Comparison of ENCODE assay signal across 8 cellular contexts in the genomic region with DNA sequence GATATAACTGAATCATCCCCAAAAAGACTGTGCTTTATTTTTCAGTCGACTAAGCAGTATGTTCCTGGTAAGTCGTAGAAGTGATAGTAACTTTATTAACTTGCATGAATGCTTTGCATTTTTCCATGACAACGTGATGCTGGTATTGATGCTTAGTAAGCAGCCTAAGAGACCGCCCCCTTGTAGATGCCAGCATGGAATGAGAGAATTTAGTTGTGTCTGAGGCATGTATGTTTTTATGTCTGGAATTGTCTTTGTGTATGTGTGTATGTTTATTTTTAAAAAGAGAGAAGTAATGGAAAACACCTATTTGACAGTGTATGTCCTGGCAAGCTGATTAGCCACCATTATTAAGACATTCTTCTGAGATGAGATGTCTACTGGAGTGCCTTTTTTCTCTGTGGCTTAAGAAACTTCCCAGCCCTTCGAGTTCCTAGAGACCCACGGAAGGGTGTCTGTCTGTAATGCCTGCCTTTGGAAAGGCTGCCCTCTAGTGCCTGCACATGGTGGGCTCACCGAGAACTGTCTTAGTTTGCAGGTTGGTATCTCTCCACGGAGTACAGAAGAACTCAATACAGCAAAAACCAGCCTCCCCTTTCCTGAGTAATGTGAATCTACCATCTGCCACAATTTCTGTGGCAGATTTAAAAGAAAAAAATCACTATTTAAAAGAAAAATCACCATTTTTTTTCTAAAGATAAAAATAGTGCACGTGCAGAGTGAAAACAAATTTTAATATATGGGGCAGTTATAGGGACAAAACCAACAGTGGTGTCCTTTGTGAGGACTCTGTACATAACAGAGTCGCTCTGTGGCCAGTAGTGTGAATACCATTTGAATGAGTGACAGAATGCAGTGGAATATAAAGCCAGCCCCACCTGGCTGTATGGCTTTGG.
A peak's percentile ranks its signal among the peaks of the same experiment; 100 is the strongest.
DNase-seq lines count a peak whose midpoint lies in the region; ATAC-seq, FAIRE-seq and TF ChIP-seq lines count a peak whose summit lies in the region.

No MANE protein-coding gene starts in this region.

- POLR2A ChIA-PET in activated CD8-positive, alpha-beta T cell treated with anti-CD3 and anti-CD28 coated beads for 36 hours (lab: Charles Lee), result no interaction called here
- POLR2A ChIA-PET in H1 (lab: Charles Lee; ENCODE audit: partially characterized antibody), result interaction anchor here (0.6 to 1.1 kb wide), 2 partner anchors 10 to 230 kb away, joined by 4 read pairs; no protein-coding TSS in a partner anchor

- peak; percentile 73 for ATAC-seq in GM19467 (IDR thresholded peaks at IDR 0.05; ENCODE audit: unreplicated experiment)
- peak; percentile 83 for ATAC-seq in HG03575 (IDR thresholded peaks at IDR 0.05; ENCODE audit: extremely low read depth, insufficient number of reproducible peaks, low FRiP score, unreplicated experiment)
- ATAC-seq in activated CD8-positive, alpha-beta T cell treated with anti-CD3 and anti-CD28 coated beads for 36 hours, result peak; percentile 95

- WGBS in H1 (ENCODE audit: extremely low coverage in 1 of 2, insufficient coverage in 1 of 2, insufficient read length in 1 of 2, insufficient replicate concordance in 2 of 2, low coverage in 1 of 2, low lambda C conversion rate in 2 of 2, missing lambda C conversion rate in 1 of 2), 2 experiments, result 54% methylated on average over 10 of the region's 10 CpGs; no CpG with 5 or more reads in 1 of the 2 experiments

- H3K9me3 Mint-ChIP-seq in activated CD8-positive, alpha-beta T cell treated with anti-CD3 and anti-CD28 coated beads for 36 hours, result no peaks in the 10 kb centered on the region

- TF ChIP-seq RAD21 in H1 (IDR thresholded peaks at IDR 0.05 in 1 of 2, conservative IDR thresholded peaks at IDR 0.05 in 1 of 2; ENCODE audit: low read depth in 2 of 2, low read length in 2 of 2), result peak; percentile 98 to 99

- H3K4ac ChIP-seq in H1 (replicated peaks; ENCODE audit: insufficient read length, low read depth, low read length), result no peak overlapping the region

- no peaks in the 10 kb centered on the region for H3K79me2 ChIP-seq in H1 (ENCODE audit: control insufficient read depth in 1 of 2, insufficient read depth in 2 of 2, low read length in 2 of 2)

- no peak overlapping the region for H3K14ac ChIP-seq in H1 (ENCODE audit: insufficient read length)

- H3K79me1 ChIP-seq in H1 (ENCODE audit: low read depth, low read length), result no peaks in the 10 kb centered on the region

- in situ Hi-C loops in Caki2 (cut with HindIII; ENCODE audit: low pct_unique_long_range_greater_than_20kb, low sequenced_read_pairs), result no loop called here

- H2BK15ac ChIP-seq in H1 (ENCODE audit: low read length), result no peak overlapping the region

- no peak overlapping the region for H3K9ac ChIP-seq in H1 (replicated peaks in 1 of 4; ENCODE audit: extremely low read depth in 1 of 4, low read depth in 3 of 4, low read length in 3 of 4)

- intact Hi-C loops in activated CD8-positive, alpha-beta T cell treated with anti-CD3 and anti-CD28 coated beads for 36 hours (cut with micrococcal nuclease), result loop anchor here (5.0 to 10.0 kb wide), 3 partner anchors 167 to 354 kb away; a partner anchor contains a TSS

- H3K4me2 ChIP-seq in H1 (ENCODE audit: insufficient read depth in 1 of 2, low read depth in 2 of 2, low read length in 2 of 2), result no peak overlapping the region

- H3K4me1 Mint-ChIP-seq in activated CD8-positive, alpha-beta T cell treated with anti-CD3 and anti-CD28 coated beads for 36 hours (ENCODE audit: low read depth), result peaks cover 4% of the 10 kb centered on the region

- no peak overlapping the region for H3K23ac ChIP-seq in H1 (ENCODE audit: insufficient read length)

- no peaks in the 10 kb centered on the region; a peak in 1 of 8 replicates for H3K36me3 ChIP-seq in H1 (ENCODE audit: control insufficient read depth in 2 of 4, insufficient read depth in 4 of 4, low read length in 3 of 4)

- H3K4me3 Mint-ChIP-seq in activated CD8-positive, alpha-beta T cell treated with anti-CD3 and anti-CD28 coated beads for 36 hours, result no peak overlapping the region

- peaks cover 2% of the 10 kb centered on the region for H3K27me3 Mint-ChIP-seq in activated CD8-positive, alpha-beta T cell treated with anti-CD3 and anti-CD28 coated beads for 36 hours

- no peak for TF ChIP-seq POLR2A in H1 (IDR thresholded peaks at IDR 0.05; ENCODE audit: control extremely low read depth in 1 of 2, low read depth in 2 of 2, low read length in 2 of 2)

- no peak overlapping the region for H2BK12ac ChIP-seq in H1 (ENCODE audit: low read depth, low read length)

- DNase-seq in Caki2 (ENCODE audit: low read depth) (peak; percentile 77), NCI-H82 (lab: John Stamatoyannopoulos, UW) (peak; percentile 84), H1 (ENCODE audit: low read depth in 1 of 2, low spot score in 2 of 2) (peak; percentile 36 to 76), midbrain (lab: John Stamatoyannopoulos, UW) (peak; percentile 83)
- peak; percentile 80 for DNase-seq in activated CD8-positive, alpha-beta T cell treated with anti-CD3 and anti-CD28 coated beads for 36 hours
- DNase-seq in stimulated activated CD8-positive, alpha-beta memory T cell treated with anti-CD3 and anti-CD28 coated beads, Interleukin-4, amount 100 ng/mL, for 48 hours, result peak; percentile 61

- no peaks in the 10 kb centered on the region for H3K23me2 ChIP-seq in H1 (ENCODE audit: low read depth, low read length)

- H3K27me3 ChIP-seq in H1 (replicated peaks in 1 of 4; ENCODE audit: control insufficient read depth in 3 of 4, extremely low read depth in 1 of 4, insufficient read depth in 3 of 4, low read length in 3 of 4), result no peaks in the 10 kb centered on the region

- no peak overlapping the region for H4K8ac ChIP-seq in H1 (ENCODE audit: extremely low read depth, insufficient read depth, low read length)

- H2BK120ac ChIP-seq in H1 (replicated peaks; ENCODE audit: low read depth, low read length), result no peak overlapping the region

- no peak for TF ChIP-seq EP300 in H1 (IDR thresholded peaks at IDR 0.05; ENCODE audit: borderline replicate concordance in 1 of 2, low read depth in 2 of 2, low read length in 2 of 2)

- H3K36me3 Mint-ChIP-seq in activated CD8-positive, alpha-beta T cell treated with anti-CD3 and anti-CD28 coated beads for 36 hours (ENCODE audit: low read depth), result no peaks in the 10 kb centered on the region

- no peaks in the 10 kb centered on the region for H4K20me1 ChIP-seq in H1 (replicated peaks in 1 of 2; ENCODE audit: control insufficient read depth in 1 of 2, insufficient read depth in 2 of 2, low read length in 2 of 2)

- peak; percentile 94 for FAIRE-seq in H1 (lab: Jason Lieb, UNC)

- no peak overlapping the region for H3K27ac Mint-ChIP-seq in activated CD8-positive, alpha-beta T cell treated with anti-CD3 and anti-CD28 coated beads for 36 hours

- H2AK5ac ChIP-seq in H1 (ENCODE audit: low read depth, low read length), result no peak overlapping the region

- no peaks in the 10 kb centered on the region for H3K9me3 ChIP-seq in H1 (ENCODE audit: insufficient read depth in 2 of 2, low read depth in 1 of 2, low read length in 1 of 2)

- H2AFZ ChIP-seq in H1 (ENCODE audit: low read length), result no peak overlapping the region

- TF ChIP-seq CTCF in activated CD8-positive, alpha-beta T cell treated with anti-CD3 and anti-CD28 coated beads for 36 hours (IDR thresholded peaks at IDR 0.05), result peak; percentile 97
- peak; percentile 88 to 95 (median 89) for TF ChIP-seq CTCF in H1 (IDR thresholded peaks at IDR 0.05; ENCODE audit: control extremely low read depth in 1 of 3, insufficient read depth in 1 of 3, low read depth in 1 of 3, low read length in 3 of 3)

- no peak overlapping the region for H3K18ac ChIP-seq in H1 (ENCODE audit: extremely low read depth, low read length)

- H3K56ac ChIP-seq in H1 (replicated peaks; ENCODE audit: insufficient read length, low read depth, low read length), result no peak overlapping the region

- no peak overlapping the region for H4K5ac ChIP-seq in H1 (ENCODE audit: insufficient read length, low read depth, low read length)

- H3K27ac ChIP-seq in H1 (ENCODE audit: low read depth, low read length), result no peak overlapping the region

- no peak overlapping the region for H4K91ac ChIP-seq in H1 (replicated peaks; ENCODE audit: insufficient read length, low read length)

- H2BK20ac ChIP-seq in H1 (ENCODE audit: low read length), result no peak overlapping the region

- H2BK5ac ChIP-seq in H1 (ENCODE audit: low read depth, low read length), result no peak overlapping the region

- CTCF ChIA-PET in activated CD8-positive, alpha-beta T cell treated with anti-CD3 and anti-CD28 coated beads for 36 hours (lab: Charles Lee), result interaction anchor here (0.6 to 1.9 kb wide), 9 partner anchors 12 to 413 kb away, joined by 3 to 15 read pairs (median 3); a partner anchor contains a TSS
- CTCF ChIA-PET in H1 (lab: Charles Lee; ENCODE audit: partially characterized antibody), result interaction anchor here (0.6 to 3.6 kb wide), 12 partner anchors 14 to 1142 kb away, joined by 3 to 20 read pairs (median 3); no protein-coding TSS in a partner anchor

- peaks cover 0 to 5% (median under 1%) of the 10 kb centered on the region in 4 experiments; a peak in 2 of 7 replicates for H3K4me1 ChIP-seq in H1 (replicated peaks in 1 of 4; ENCODE audit: control insufficient read depth in 3 of 4, insufficient read depth in 4 of 4, low read length in 3 of 4)

- H3K4me3 ChIP-seq in H1 (ENCODE audit: extremely low read depth in 1 of 4, insufficient read depth in 2 of 4, low read depth in 3 of 4, low read length in 4 of 4), result no peak overlapping the region

TF ChIP-seq in H1, 55 proteins besides CTCF, POLR2A, EP300 and RAD21:
- TF ChIP-seq SUZ12 (IDR thresholded peaks at IDR 0.05; ENCODE audit: low read length) (no peak), MAFK (IDR thresholded peaks at IDR 0.05; ENCODE audit: low read depth, low read length) (peak; percentile 36; the same call in 1 of the 2 replicates)
